1 cellular context compared by ENCODE assay signal in genomic region chr20:54103762-54104600, GRCh38.
A peak's percentile ranks its signal among the peaks of the same experiment; 100 is the strongest.
TF ChIP-seq lines count a peak whose summit lies in the region.

No MANE protein-coding gene starts in this region.

TF ChIP-seq in HepG2, 621 proteins besides CTCF, POLR2A, EP300 and RAD21 (continued from another document and continues in another):
- TF ChIP-seq ZNF646 (CRISPR knock-in tag; IDR thresholded peaks at IDR 0.05) (peak; percentile 65; the same call in 1 of the 2 replicates), ZBTB20 (CRISPR knock-in tag; IDR thresholded peaks at IDR 0.05; ENCODE audit: borderline replicate concordance, low read depth) (peak; percentile 93), NFKBIZ (CRISPR knock-in tag; IDR thresholded peaks at IDR 0.05) (peak; percentile 99), ZNF781 (CRISPR knock-in tag; IDR thresholded peaks at IDR 0.05; ENCODE audit: borderline replicate concordance, not compliant biosample characterization) (peak; percentile 69), RFXANK (CRISPR knock-in tag; IDR thresholded peaks at IDR 0.05) (0 out of 2 replicates have a peak, but pooled peaks have one; percentile 78), TMF1 (CRISPR knock-in tag; IDR thresholded peaks at IDR 0.05; ENCODE audit: low read depth) (peak; percentile 58; the same call in 1 of the 2 replicates), ZNF441 (CRISPR knock-in tag; IDR thresholded peaks at IDR 0.05; ENCODE audit: borderline replicate concordance) (peak; percentile 63; the same call in 1 of the 2 replicates), KLF9 (CRISPR knock-in tag; IDR thresholded peaks at IDR 0.05; ENCODE audit: low read depth) (no peak), ZNF30 (CRISPR knock-in tag; IDR thresholded peaks at IDR 0.05) (no peak), ZBTB7A (CRISPR knock-in tag; IDR thresholded peaks at IDR 0.05) (peak; percentile 45; the same call in 1 of the 2 replicates), ZNF496 (CRISPR knock-in tag; IDR thresholded peaks at IDR 0.05; ENCODE audit: insufficient replicate concordance) (no peak), CEBPG (CRISPR knock-in tag; IDR thresholded peaks at IDR 0.05) (peak; percentile 98), NONO (IDR thresholded peaks at IDR 0.05) (no peak), NONO (CRISPR knock-in tag; conservative IDR thresholded peaks at IDR 0.05) (peak; percentile 95), ATF6 (CRISPR knock-in tag; conservative IDR thresholded peaks at IDR 0.05) (0 out of 2 replicates have a peak, but pooled peaks have one; percentile 29), KDM5A (IDR thresholded peaks at IDR 0.05; ENCODE audit: borderline replicate concordance, low read length) (peak; percentile 76; the same call in 1 of the 2 replicates), NKX3-1 (CRISPR knock-in tag; IDR thresholded peaks at IDR 0.05) (peak; percentile 86), EEA1 (CRISPR knock-in tag; IDR thresholded peaks at IDR 0.05; ENCODE audit: borderline replicate concordance) (no peak), ARHGAP35 (CRISPR knock-in tag; IDR thresholded peaks at IDR 0.05; ENCODE audit: borderline replicate concordance) (no peak), RBM22 (optimal IDR thresholded peaks at IDR 0.05; ENCODE audit: low read length) (no peak), ZNF556 (CRISPR knock-in tag; IDR thresholded peaks at IDR 0.05; ENCODE audit: borderline replicate concordance) (peak; percentile 91; the same call in 1 of the 2 replicates), SMARCE1 (IDR thresholded peaks at IDR 0.05; ENCODE audit: borderline replicate concordance) (no peak), NFE2 (CRISPR knock-in tag; IDR thresholded peaks at IDR 0.05) (no peak), KLF11 (CRISPR knock-in tag; IDR thresholded peaks at IDR 0.05) (peak; percentile 65; the same call in 1 of the 2 replicates), UBTF (CRISPR knock-in tag; IDR thresholded peaks at IDR 0.05) (peak; percentile 60), ZMAT3 (CRISPR knock-in tag; conservative IDR thresholded peaks at IDR 0.05) (peak; percentile 95), ATAD3A (CRISPR knock-in tag; IDR thresholded peaks at IDR 0.05) (no peak), ZNF792 (CRISPR knock-in tag; IDR thresholded peaks at IDR 0.05) (peak; percentile 97), ZNF160 (CRISPR knock-in tag; IDR thresholded peaks at IDR 0.05) (0 out of 2 replicates have a peak, but pooled peaks have one; percentile 19), KLF12 (CRISPR knock-in tag; IDR thresholded peaks at IDR 0.05; ENCODE audit: borderline replicate concordance) (0 out of 2 replicates have a peak, but pooled peaks have one; percentile 33), SMYD3 (CRISPR knock-in tag; IDR thresholded peaks at IDR 0.05) (peak; percentile 96), ZNF562 (CRISPR knock-in tag; IDR thresholded peaks at IDR 0.05; ENCODE audit: borderline replicate concordance) (no peak), MYNN (CRISPR knock-in tag; IDR thresholded peaks at IDR 0.05; ENCODE audit: low read depth) (0 out of 2 replicates have a peak, but pooled peaks have one; percentile 75), ZNF282 (IDR thresholded peaks at IDR 0.05; ENCODE audit: partially characterized antibody) (no peak), IKZF1 (IDR thresholded peaks at IDR 0.05) (no peak), SKI (IDR thresholded peaks at IDR 0.05; ENCODE audit: partially characterized antibody) (peak; percentile 99), ELF4 (CRISPR knock-in tag; IDR thresholded peaks at IDR 0.05; ENCODE audit: borderline replicate concordance) (no peak), ZNF7 (CRISPR knock-in tag; IDR thresholded peaks at IDR 0.05) (no peak), NFYC (CRISPR knock-in tag; IDR thresholded peaks at IDR 0.05) (peak; percentile 51; the same call in 1 of the 2 replicates), PHF5A (CRISPR knock-in tag; IDR thresholded peaks at IDR 0.05; ENCODE audit: low read depth, unreplicated experiment) (peak; percentile 96), MTA1 (CRISPR knock-in tag; IDR thresholded peaks at IDR 0.05; ENCODE audit: borderline replicate concordance) (peak; percentile 82; the same call in 1 of the 2 replicates)
- TF ChIP-seq, protein P1, sequence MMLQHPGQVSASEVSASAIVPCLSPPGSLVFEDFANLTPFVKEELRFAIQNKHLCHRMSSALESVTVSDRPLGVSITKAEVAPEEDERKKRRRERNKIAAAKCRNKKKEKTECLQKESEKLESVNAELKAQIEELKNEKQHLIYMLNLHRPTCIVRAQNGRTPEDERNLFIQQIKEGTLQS (CRISPR knock-in tag; IDR thresholded peaks at IDR 0.05): peak; percentile 61; the same call in 1 of the 2 replicates
- TF ChIP-seq, protein P2, sequence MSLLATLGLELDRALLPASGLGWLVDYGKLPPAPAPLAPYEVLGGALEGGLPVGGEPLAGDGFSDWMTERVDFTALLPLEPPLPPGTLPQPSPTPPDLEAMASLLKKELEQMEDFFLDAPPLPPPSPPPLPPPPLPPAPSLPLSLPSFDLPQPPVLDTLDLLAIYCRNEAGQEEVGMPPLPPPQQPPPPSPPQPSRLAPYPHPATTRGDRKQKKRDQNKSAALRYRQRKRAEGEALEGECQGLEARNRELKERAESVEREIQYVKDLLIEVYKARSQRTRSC (CRISPR knock-in tag; IDR thresholded peaks at IDR 0.05; ENCODE audit: low read depth): 0 out of 2 replicates have a peak, but pooled peaks have one; percentile 17
- TF ChIP-seq, protein P3, sequence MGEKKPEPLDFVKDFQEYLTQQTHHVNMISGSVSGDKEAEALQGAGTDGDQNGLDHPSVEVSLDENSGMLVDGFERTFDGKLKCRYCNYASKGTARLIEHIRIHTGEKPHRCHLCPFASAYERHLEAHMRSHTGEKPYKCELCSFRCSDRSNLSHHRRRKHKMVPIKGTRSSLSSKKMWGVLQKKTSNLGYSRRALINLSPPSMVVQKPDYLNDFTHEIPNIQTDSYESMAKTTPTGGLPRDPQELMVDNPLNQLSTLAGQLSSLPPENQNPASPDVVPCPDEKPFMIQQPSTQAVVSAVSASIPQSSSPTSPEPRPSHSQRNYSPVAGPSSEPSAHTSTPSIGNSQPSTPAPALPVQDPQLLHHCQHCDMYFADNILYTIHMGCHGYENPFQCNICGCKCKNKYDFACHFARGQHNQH (CRISPR knock-in tag; IDR thresholded peaks at IDR 0.05): peak; percentile 98
- TF ChIP-seq, protein P4, sequence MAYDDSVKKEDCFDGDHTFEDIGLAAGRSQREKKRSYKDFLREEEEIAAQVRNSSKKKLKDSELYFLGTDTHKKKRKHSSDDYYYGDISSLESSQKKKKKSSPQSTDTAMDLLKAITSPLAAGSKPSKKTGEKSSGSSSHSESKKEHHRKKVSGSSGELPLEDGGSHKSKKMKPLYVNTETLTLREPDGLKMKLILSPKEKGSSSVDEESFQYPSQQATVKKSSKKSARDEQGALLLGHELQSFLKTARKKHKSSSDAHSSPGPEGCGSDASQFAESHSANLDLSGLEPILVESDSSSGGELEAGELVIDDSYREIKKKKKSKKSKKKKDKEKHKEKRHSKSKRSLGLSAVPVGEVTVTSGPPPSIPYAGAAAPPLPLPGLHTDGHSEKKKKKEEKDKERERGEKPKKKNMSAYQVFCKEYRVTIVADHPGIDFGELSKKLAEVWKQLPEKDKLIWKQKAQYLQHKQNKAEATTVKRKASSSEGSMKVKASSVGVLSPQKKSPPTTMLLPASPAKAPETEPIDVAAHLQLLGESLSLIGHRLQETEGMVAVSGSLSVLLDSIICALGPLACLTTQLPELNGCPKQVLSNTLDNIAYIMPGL (CRISPR knock-in tag; IDR thresholded peaks at IDR 0.05; ENCODE audit: borderline replicate concordance in 1 of 2, low read depth in 1 of 2): peak; percentile 66 to 74; a peak in 2 of 4 replicates
- TF ChIP-seq, protein P5, sequence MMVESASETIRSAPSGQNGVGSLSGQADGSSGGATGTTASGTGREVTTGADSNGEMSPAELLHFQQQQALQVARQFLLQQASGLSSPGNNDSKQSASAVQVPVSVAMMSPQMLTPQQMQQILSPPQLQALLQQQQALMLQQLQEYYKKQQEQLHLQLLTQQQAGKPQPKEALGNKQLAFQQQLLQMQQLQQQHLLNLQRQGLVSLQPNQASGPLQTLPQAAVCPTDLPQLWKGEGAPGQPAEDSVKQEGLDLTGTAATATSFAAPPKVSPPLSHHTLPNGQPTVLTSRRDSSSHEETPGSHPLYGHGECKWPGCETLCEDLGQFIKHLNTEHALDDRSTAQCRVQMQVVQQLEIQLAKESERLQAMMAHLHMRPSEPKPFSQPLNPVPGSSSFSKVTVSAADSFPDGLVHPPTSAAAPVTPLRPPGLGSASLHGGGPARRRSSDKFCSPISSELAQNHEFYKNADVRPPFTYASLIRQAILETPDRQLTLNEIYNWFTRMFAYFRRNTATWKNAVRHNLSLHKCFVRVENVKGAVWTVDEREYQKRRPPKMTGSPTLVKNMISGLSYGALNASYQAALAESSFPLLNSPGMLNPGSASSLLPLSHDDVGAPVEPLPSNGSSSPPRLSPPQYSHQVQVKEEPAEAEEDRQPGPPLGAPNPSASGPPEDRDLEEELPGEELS (CRISPR knock-in tag; IDR thresholded peaks at IDR 0.05): peak; percentile 99
- TF ChIP-seq, protein P6, sequence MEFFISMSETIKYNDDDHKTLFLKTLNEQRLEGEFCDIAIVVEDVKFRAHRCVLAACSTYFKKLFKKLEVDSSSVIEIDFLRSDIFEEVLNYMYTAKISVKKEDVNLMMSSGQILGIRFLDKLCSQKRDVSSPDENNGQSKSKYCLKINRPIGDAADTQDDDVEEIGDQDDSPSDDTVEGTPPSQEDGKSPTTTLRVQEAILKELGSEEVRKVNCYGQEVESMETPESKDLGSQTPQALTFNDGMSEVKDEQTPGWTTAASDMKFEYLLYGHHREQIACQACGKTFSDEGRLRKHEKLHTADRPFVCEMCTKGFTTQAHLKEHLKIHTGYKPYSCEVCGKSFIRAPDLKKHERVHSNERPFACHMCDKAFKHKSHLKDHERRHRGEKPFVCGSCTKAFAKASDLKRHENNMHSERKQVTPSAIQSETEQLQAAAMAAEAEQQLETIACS (CRISPR knock-in tag; IDR thresholded peaks at IDR 0.05): no peak
